ENCODE assay signal across 8 cellular contexts in genomic region chr5:151651997-151652645, GRCh38. TPM values are rescaled to one million over a fixed set of nuclear protein-coding genes. Genes with fewer than 3 reads are reported as not detected.
DNase-seq lines count a peak whose midpoint lies in the region; ATAC-seq and TF ChIP-seq lines count a peak whose summit lies in the region.

No MANE protein-coding gene starts in this region.

- no peak overlapping the region for H3K4me3 Mint-ChIP-seq in activated T-cell treated with anti-CD3 and anti-CD28 coated beads, Interleukin-2, amount 50 U/mL, for 72 hours

- DNase-seq in ELF-1 (ENCODE audit: low read depth, low spot score) (peak; percentile 89), KBM-7 (peak; percentile 74), RKO (ENCODE audit: low spot score) (peak; percentile 81), fibroblast of the aortic adventitia (ENCODE audit: low read depth) (peak; percentile 83), nucleus accumbens (lab: John Stamatoyannopoulos, UW) (peak in 55 of 56 donors; percentile 5 to 90 (median 62)), tibial artery (peak; percentile 82 to 90)
- DNase-seq in activated T-cell treated with anti-CD3 and anti-CD28 coated beads, Interleukin-2, amount 50 U/mL, for 72 hours, result peak; percentile 76 to 77

- intact Hi-C loops in tibial artery (cut with DNase I; ENCODE audit: low total_unique reads), result no loop called here

- ATAC-seq in GM21737 (IDR thresholded peaks at IDR 0.05; ENCODE audit: unreplicated experiment), result peak; percentile 92
- ATAC-seq in activated T-cell treated with anti-CD3 and anti-CD28 coated beads, Interleukin-2, amount 50 U/mL, for 72 hours (replicated peaks in 1 of 2), result peak; percentile 91 to 94

- no peaks in the 10 kb centered on the region for H3K27me3 ChIP-seq in tibial artery

- H3K36me3 Mint-ChIP-seq in activated T-cell treated with anti-CD3 and anti-CD28 coated beads, Interleukin-2, amount 50 U/mL, for 72 hours (ENCODE audit: insufficient read depth in 2 of 2), result no peaks in the 10 kb centered on the region

- no peak overlapping the region for H3K27ac Mint-ChIP-seq in activated T-cell treated with anti-CD3 and anti-CD28 coated beads, Interleukin-2, amount 50 U/mL, for 72 hours

- H3K4me1 ChIP-seq in tibial artery, result no peaks in the 10 kb centered on the region

- no peak overlapping the region for H3K27ac ChIP-seq in tibial artery

- H3K27me3 Mint-ChIP-seq in activated T-cell treated with anti-CD3 and anti-CD28 coated beads, Interleukin-2, amount 50 U/mL, for 72 hours (ENCODE audit: low read depth), result no peaks in the 10 kb centered on the region

- no peak overlapping the region for H3K4me3 ChIP-seq in fibroblast of the aortic adventitia (ENCODE audit: low read depth, low read length)
- no peak overlapping the region for H3K4me3 ChIP-seq in tibial artery

- H3K36me3 ChIP-seq in tibial artery, result no peaks in the 10 kb centered on the region

- peak; percentile 95 for TF ChIP-seq CTCF in fibroblast of the aortic adventitia (IDR thresholded peaks at IDR 0.05; ENCODE audit: insufficient read depth, low read length)
- peak; percentile 83 to 89 for TF ChIP-seq CTCF in tibial artery (IDR thresholded peaks at IDR 0.05)

- no peaks in the 10 kb centered on the region for H3K9me3 ChIP-seq in tibial artery

- no peaks in the 10 kb centered on the region for H3K4me1 Mint-ChIP-seq in activated T-cell treated with anti-CD3 and anti-CD28 coated beads, Interleukin-2, amount 50 U/mL, for 72 hours (ENCODE audit: low read depth)

- in situ Hi-C loops in KBM-7 (cut with MboI; ENCODE audit: low pct_unique_long_range_greater_than_20kb, low sequenced_read_pairs), result no loop called here

- H3K9me3 Mint-ChIP-seq in activated T-cell treated with anti-CD3 and anti-CD28 coated beads, Interleukin-2, amount 50 U/mL, for 72 hours, result no peaks in the 10 kb centered on the region

RNA-seq across cellular contexts. Expression of gene SPARC, which starts 34.6 kb away (rescaled TPM):
- total RNA-seq in activated T-cell treated with anti-CD3 and anti-CD28 coated beads, Interleukin-2, amount 50 U/mL, for 72 hours, result not detected
- total RNA-seq in fibroblast of the aortic adventitia (ENCODE audit: low replicate concordance), result 1,011 and 5,653 TPM in 2 replicates

Comparison
In these comparisons a context has a peak if more than half of its experiments do, and no peak if none do; other contexts are left out.
1. RNA of gene SPARC, which starts 34.6 kb away (total RNA-seq): 1,011 to 5,653 TPM in fibroblast of the aortic adventitia; not detected in activated T-cell treated with anti-CD3 and anti-CD28 coated beads, Interleukin-2, amount 50 U/mL, for 72 hours; every median in the first group is over 100 times any median in the second.
2. Peak in every context shown above with its lines, with median percentiles within 50 percentile points of each other: DNase-seq.